In the genomic region with DNA sequence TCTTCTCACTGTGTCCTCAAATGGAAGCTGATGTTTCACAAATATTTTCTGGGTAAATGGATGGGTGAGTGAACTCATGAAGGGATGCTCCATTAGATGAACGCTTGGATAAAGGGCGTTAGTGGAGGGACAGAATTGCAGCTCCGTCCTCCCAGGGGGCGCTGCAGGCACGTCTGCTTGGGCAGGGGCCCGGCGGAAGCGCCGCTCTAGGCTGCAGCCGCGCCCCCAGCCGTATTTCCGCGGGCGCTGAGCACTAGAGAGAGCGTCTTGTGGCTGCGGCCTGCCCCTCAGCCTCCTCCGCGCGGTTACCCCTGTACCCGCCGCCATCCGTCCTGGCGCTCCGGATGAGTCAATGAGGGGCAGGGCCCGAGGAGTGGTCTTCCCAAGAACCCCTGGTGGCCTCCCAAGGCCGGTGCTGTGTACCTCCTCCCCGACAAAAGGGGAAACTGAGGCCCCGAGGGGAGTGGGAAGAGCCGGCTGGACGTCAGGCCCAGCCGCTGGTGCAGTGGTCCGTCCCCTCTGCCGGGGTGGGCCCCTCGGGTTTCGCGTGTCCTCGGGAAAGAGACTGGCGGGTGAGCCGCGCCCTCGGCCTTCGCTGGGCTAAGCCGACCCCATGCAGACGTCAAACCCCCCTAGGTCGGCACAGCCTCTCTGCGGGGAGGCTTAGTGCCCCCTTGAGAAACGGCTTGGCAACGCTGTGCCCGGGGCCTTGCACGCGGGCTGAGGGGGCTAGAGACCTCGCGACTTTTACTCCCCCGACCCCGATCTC, we compare ENCODE assay signal across 8 cellular contexts. TPM values are rescaled to one million over a fixed set of nuclear protein-coding genes. Genes with fewer than 3 reads are reported as not detected.
DNase-seq lines count a peak whose midpoint lies in the region; ATAC-seq, FAIRE-seq and TF ChIP-seq lines count a peak whose summit lies in the region.

No MANE protein-coding gene starts in this region.

- H3K36me3 ChIP-seq in kidney (ENCODE audit: control insufficient read depth in 1 of 2, insufficient read depth in 2 of 2, low read length in 2 of 2) = peaks cover 8 to 18% of the 10 kb centered on the region in 2 donors

- peak; percentile 95 for TF ChIP-seq CTCF in kidney (IDR thresholded peaks at IDR 0.05; ENCODE audit: borderline replicate concordance, extremely low read depth, insufficient read depth)

- H3K27ac ChIP-seq in kidney (ENCODE audit: low read depth in 2 of 2, low read length in 2 of 2) = peak overlapping the region; percentile 23 to 81

- intact Hi-C loops in kidney (cut with DNase I) = no loop called here

- H3K4me3 ChIP-seq in kidney (ENCODE audit: low read length in 2 of 2) = peak overlapping the region; percentile 76 to 84

- H3K4me1 ChIP-seq in kidney (ENCODE audit: control insufficient read depth in 1 of 2, insufficient read depth in 1 of 2, low read depth in 1 of 2, low read length in 2 of 2) = peaks cover 6 to 11% of the 10 kb centered on the region in 2 donors

- H3K9me3 ChIP-seq in kidney (ENCODE audit: control insufficient read depth in 1 of 2, low read length in 2 of 2) = no peaks in the 10 kb centered on the region

- FAIRE-seq in kidney (lab: Jason Lieb, UNC) = no peak

- H3K9ac ChIP-seq in kidney (ENCODE audit: low read length in 2 of 2) = peak overlapping the region; percentile 90 to 97

- peak; percentile 73 for ATAC-seq in GM19043 (IDR thresholded peaks at IDR 0.05; ENCODE audit: low read depth, unreplicated experiment)
- ATAC-seq in HG03378 (IDR thresholded peaks at IDR 0.05; ENCODE audit: unreplicated experiment) = peak; percentile 58

- DNase-seq in AG20443 (ENCODE audit: low spot score) = peak; percentile 95
- peak; percentile 85 for DNase-seq in NCI-H446 treated with DMSO at 0.1 percent for 48 hours (lab: John Stamatoyannopoulos, UW)
- peak; percentile 94 for DNase-seq in activated CD4-positive, CD25-positive, alpha-beta regulatory T cell treated with anti-CD3 and anti-CD28 coated beads, Interleukin-2, amount 50 U/mL, for 72 hours
- peak; percentile 89 for DNase-seq in cerebellum (ENCODE audit: low spot score)
- DNase-seq in kidney = peak; percentile 96
- DNase-seq in stimulated activated CD4-positive, alpha-beta T cell treated with anti-CD3 and anti-CD28 coated beads, Interleukin-12 subunit alpha, Interleukin-12 subunit beta, amount 100 ng/mL, for 48 hours (ENCODE audit: low read depth in 2 of 3, low spot score in 1 of 3) = peak; percentile 87 to 96 (median 94)

RNA-seq across cellular contexts. Expression of gene SNHG17, which starts 11.5 kb away (rescaled TPM):
- total RNA-seq in cerebellum = 6.1 TPM
- 33.2 TPM for total RNA-seq in kidney
- 19.7 TPM for polyA plus RNA-seq in kidney (ENCODE audit: insufficient read depth, low read depth, low replicate concordance)

RNA-seq across cellular contexts. Expression of gene RALGAPB, which starts 26.0 kb away (rescaled TPM):
- 63.0 TPM for total RNA-seq in cerebellum
- 43.3 TPM for total RNA-seq in kidney
- polyA plus RNA-seq in kidney (ENCODE audit: insufficient read depth, low read depth, low replicate concordance) = 9.4 TPM

Comparison
In these comparisons a context has a peak if more than half of its experiments do, and no peak if none do; other contexts are left out.
1. Peak in every context shown above with its lines: DNase-seq, ATAC-seq, H3K4me3 ChIP-seq and H3K27ac ChIP-seq.